ENCODE assay signal across 10 cellular contexts in genomic region chr3:195632501-195633185, GRCh38. TPM values are rescaled to one million over a fixed set of nuclear protein-coding genes. Genes with fewer than 3 reads are reported as not detected.
DNase-seq lines count a peak whose midpoint lies in the region; ATAC-seq and TF ChIP-seq lines count a peak whose summit lies in the region.
"Not testable (repeated sequence)": the region's sequence is repeated elsewhere in the genome, so short reads cannot be mapped to it uniquely, and the experiment has no call there.
"Had no signal": no experiment of that assay in that cellular context is flagged by ENCODE, and none has a peak within 500 bp of the region (broad histone marks: within the 10 kb centered on the region; RNA-seq: fewer than 3 reads in every experiment).

No MANE protein-coding gene starts in this region.

- not testable (repeated sequence) for H3K27ac ChIP-seq in CD8-positive, alpha-beta memory T cell (ENCODE audit: low read depth, low read length); spleen
- H3K27ac ChIP-seq in SU-DHL-6 (ENCODE audit: low read depth, low read length), result peak overlapping the region; percentile 51

- H3K9me3 Mint-ChIP-seq in CD8-positive, alpha-beta memory T cell; activated CD8-positive, alpha-beta T cell treated with anti-CD3 and anti-CD28 coated beads, Interleukin-2, amount 10 ng/mL, durations not matched to agents 7 days and 5 days (ENCODE audit: insufficient read depth); activated naive CD4-positive, alpha-beta T cell treated with anti-CD3 and anti-CD28 coated beads, Interleukin-2, amount 50 U/mL, for 24 hours; natural killer cell: not testable (repeated sequence)

- not testable (repeated sequence) for H2AFZ ChIP-seq in SU-DHL-6 (ENCODE audit: low read depth, low read length, severe bottlenecking)

- H3K4me3 Mint-ChIP-seq in CD8-positive, alpha-beta memory T cell, result peak overlapping the region in 6 of 7 donors; percentile 38 to 78 (median 50)
- H3K4me3 Mint-ChIP-seq in activated CD8-positive, alpha-beta T cell treated with anti-CD3 and anti-CD28 coated beads, Interleukin-2, amount 10 ng/mL, durations not matched to agents 7 days and 5 days, result not testable (repeated sequence)
- peak overlapping the region; percentile 40 for H3K4me3 Mint-ChIP-seq in activated naive CD4-positive, alpha-beta T cell treated with anti-CD3 and anti-CD28 coated beads, Interleukin-2, amount 50 U/mL, for 24 hours
- peak overlapping the region; percentile 32 for H3K4me3 Mint-ChIP-seq in natural killer cell

- intact Hi-C loops in Right ventricle myocardium inferior (cut with DNase I); natural killer cell (cut with micrococcal nuclease); spleen (cut with DNase I; ENCODE audit: low total_unique reads): not testable (repeated sequence)

- peaks cover 7 to 12% (median 9%) of the 10 kb centered on the region in 3 donors for H3K4me1 Mint-ChIP-seq in CD8-positive, alpha-beta memory T cell
- peaks cover 18% of the 10 kb centered on the region for H3K4me1 Mint-ChIP-seq in activated CD8-positive, alpha-beta T cell treated with anti-CD3 and anti-CD28 coated beads, Interleukin-2, amount 10 ng/mL, durations not matched to agents 7 days and 5 days (ENCODE audit: low read depth)
- peaks cover 13% of the 10 kb centered on the region for H3K4me1 Mint-ChIP-seq in activated naive CD4-positive, alpha-beta T cell treated with anti-CD3 and anti-CD28 coated beads, Interleukin-2, amount 50 U/mL, for 24 hours
- H3K4me1 Mint-ChIP-seq in natural killer cell, result not testable (repeated sequence)

- not testable (repeated sequence) for TF ChIP-seq CTCF in SU-DHL-6 (IDR thresholded peaks at IDR 0.05; ENCODE audit: insufficient read depth, low read length, poor library complexity, severe bottlenecking); natural killer cell (IDR thresholded peaks at IDR 0.05); spleen (IDR thresholded peaks at IDR 0.05 in 8 of 11, conservative IDR thresholded peaks at IDR 0.05 in 3 of 11)

- H3K36me3 ChIP-seq in CD8-positive, alpha-beta memory T cell (ENCODE audit: insufficient read depth, low read length); SU-DHL-6 (ENCODE audit: low read length); spleen: not testable (repeated sequence)

- not testable (repeated sequence) for H3K4me1 ChIP-seq in CD8-positive, alpha-beta memory T cell (ENCODE audit: insufficient read depth, low read length); spleen

- H3K27me3 ChIP-seq in CD8-positive, alpha-beta memory T cell (ENCODE audit: insufficient read depth, low read length, poor library complexity, severe bottlenecking); SU-DHL-6 (ENCODE audit: low read length); spleen (replicated peaks in 1 of 7): not testable (repeated sequence)

- DNase-seq in CD8-positive, alpha-beta memory T cell; natural killer cell: not testable (repeated sequence)
- peak; percentile 22 for DNase-seq in activated CD8-positive, alpha-beta T cell treated with anti-CD3 and anti-CD28 coated beads, Interleukin-2, amount 10 ng/mL, durations not matched to agents 7 days and 5 days
- DNase-seq in Right ventricle myocardium inferior (ENCODE audit: missing footprints), result peak; percentile 50
- DNase-seq in spleen, result peak; percentile 19

- ATAC-seq in activated CD8-positive, alpha-beta T cell treated with anti-CD3 and anti-CD28 coated beads, Interleukin-2, amount 10 ng/mL, durations not matched to agents 7 days and 5 days; Right ventricle myocardium inferior; natural killer cell: not testable (repeated sequence)

- not testable (repeated sequence) for H3K4me3 ChIP-seq in CD8-positive, alpha-beta memory T cell (ENCODE audit: low read length); SU-DHL-6 (ENCODE audit: insufficient read depth, low read length, poor library complexity, severe bottlenecking); spleen

- CTCF ChIA-PET in CD8-positive, alpha-beta memory T cell (lab: Charles Lee); activated CD8-positive, alpha-beta T cell treated with anti-CD3 and anti-CD28 coated beads, Interleukin-2, amount 10 ng/mL, durations not matched to agents 7 days and 5 days (lab: Charles Lee): not testable (repeated sequence)

- H3K9ac ChIP-seq in SU-DHL-6 (ENCODE audit: low read length), result peak overlapping the region; percentile 8; the same call in 1 of the 2 replicates

- not testable (repeated sequence) for H3K79me2 ChIP-seq in SU-DHL-6 (ENCODE audit: insufficient read depth, low read length)

- not testable (repeated sequence) for TF ChIP-seq POLR2A in spleen (IDR thresholded peaks at IDR 0.05)

- not testable (repeated sequence) for H4K20me1 ChIP-seq in SU-DHL-6 (ENCODE audit: low read depth, low read length)

- not testable (repeated sequence) for H3K36me3 Mint-ChIP-seq in CD8-positive, alpha-beta memory T cell; activated CD8-positive, alpha-beta T cell treated with anti-CD3 and anti-CD28 coated beads, Interleukin-2, amount 10 ng/mL, durations not matched to agents 7 days and 5 days (ENCODE audit: low read depth); activated naive CD4-positive, alpha-beta T cell treated with anti-CD3 and anti-CD28 coated beads, Interleukin-2, amount 50 U/mL, for 24 hours; natural killer cell

- H3K9me2 ChIP-seq in SU-DHL-6 (replicated peaks; ENCODE audit: insufficient read depth, low read length), result not testable (repeated sequence)

- not testable (repeated sequence) for H3F3A ChIP-seq in SU-DHL-6 (ENCODE audit: insufficient read depth)

- POLR2A ChIA-PET in CD8-positive, alpha-beta memory T cell (lab: Charles Lee); activated CD8-positive, alpha-beta T cell treated with anti-CD3 and anti-CD28 coated beads, Interleukin-2, amount 10 ng/mL, durations not matched to agents 7 days and 5 days (lab: Charles Lee): not testable (repeated sequence)

- 81 to 87% (median 86%) methylated on average over 16 to 19 of the region's 19 CpGs for WGBS in spleen, 5 donors

- H3K9me3 ChIP-seq in CD8-positive, alpha-beta memory T cell (ENCODE audit: low read length); SU-DHL-6 (ENCODE audit: insufficient read depth, low read length); spleen: not testable (repeated sequence)

- not testable (repeated sequence) for H3K27me3 Mint-ChIP-seq in CD8-positive, alpha-beta memory T cell; activated CD8-positive, alpha-beta T cell treated with anti-CD3 and anti-CD28 coated beads, Interleukin-2, amount 10 ng/mL, durations not matched to agents 7 days and 5 days (ENCODE audit: low read depth); activated naive CD4-positive, alpha-beta T cell treated with anti-CD3 and anti-CD28 coated beads, Interleukin-2, amount 50 U/mL, for 24 hours; natural killer cell (ENCODE audit: low read depth in 2 of 2)

- not testable (repeated sequence) for H3K4me2 ChIP-seq in SU-DHL-6 (ENCODE audit: low read depth, low read length, poor library complexity, severe bottlenecking)

- peak overlapping the region in 2 of 8 donors; percentile 80 to 84 for H3K27ac Mint-ChIP-seq in CD8-positive, alpha-beta memory T cell
- peak overlapping the region; percentile 18 for H3K27ac Mint-ChIP-seq in activated CD8-positive, alpha-beta T cell treated with anti-CD3 and anti-CD28 coated beads, Interleukin-2, amount 10 ng/mL, durations not matched to agents 7 days and 5 days
- H3K27ac Mint-ChIP-seq in activated naive CD4-positive, alpha-beta T cell treated with anti-CD3 and anti-CD28 coated beads, Interleukin-2, amount 50 U/mL, for 24 hours, result peak overlapping the region; percentile 73
- H3K27ac Mint-ChIP-seq in natural killer cell, result peak overlapping the region in 1 of 2 donors; percentile 63

RNA-seq across cellular contexts. Expression of gene APOD, which starts 48.9 kb away (rescaled TPM):
- under 1 TPM in 1 of 2 experiments, not detected in 1; 0.20 TPM for total RNA-seq in CD8-positive, alpha-beta memory T cell
- not detected for polyA plus RNA-seq in CD8-positive, alpha-beta memory T cell
- not detected for total RNA-seq in activated CD8-positive, alpha-beta T cell treated with anti-CD3 and anti-CD28 coated beads, Interleukin-2, amount 10 ng/mL, durations not matched to agents 7 days and 5 days
- total RNA-seq in Right ventricle myocardium inferior, result 327 TPM
- not detected for total RNA-seq in natural killer cell
- 1 to 10 TPM; 1.9 to 6.8 (median 3.5) TPM for total RNA-seq in spleen
- polyA plus RNA-seq in spleen, result 10 to 100 TPM in 2 of 3 donors, 1 to 10 TPM in 1; 4.6 to 50.5 (median 11.0) TPM
- total RNA-seq: activated CD8-positive, alpha-beta memory T cell treated with anti-CD3 and anti-CD28 coated beads for 36 hours; cardiac muscle cell; H1 had no signal
- polyA plus RNA-seq: H1 had no signal

Comparison
In these comparisons a context has a peak if more than half of its experiments do, and no peak if none do; other contexts are left out.
1. RNA of gene APOD, which starts 48.9 kb away (total RNA-seq): 327 TPM in Right ventricle myocardium inferior (single experiment); 1.9 to 6.8 TPM in spleen, 0.20 TPM in CD8-positive, alpha-beta memory T cell, not detected in activated CD8-positive, alpha-beta T cell treated with anti-CD3 and anti-CD28 coated beads, Interleukin-2, amount 10 ng/mL, durations not matched to agents 7 days and 5 days and not detected in natural killer cell; every median in the first group is over 10 times any median in the second.